Comparison of ENCODE assay signal across 8 cellular contexts in genomic region chr3:148955544-148956346, GRCh38. TPM values are rescaled to one million over a fixed set of nuclear protein-coding genes. Genes with fewer than 3 reads are reported as not detected.
DNase-seq lines count a peak whose midpoint lies in the region; ATAC-seq and TF ChIP-seq lines count a peak whose summit lies in the region.

No MANE protein-coding gene starts in this region.

- TF ChIP-seq CTCF in NB4 (IDR thresholded peaks at IDR 0.05; ENCODE audit: low read depth, low read length) = peak; percentile 52
- peak; percentile 58 to 63 (median 63) for TF ChIP-seq CTCF in esophagus muscularis mucosa (IDR thresholded peaks at IDR 0.05)

- no peak for ATAC-seq in activated naive CD8-positive, alpha-beta T cell treated with anti-CD3 and anti-CD28 coated beads, Interleukin-2, amount 50 U/mL, for 24 hours
- ATAC-seq in SK-N-SH treated with all-trans-retinoic acid at 6 μM for 48 hours (peak; percentile 87), naive B cell (ENCODE audit: low read depth in 2 of 2) (no peak)

- H3K9me3 ChIP-seq in esophagus muscularis mucosa = no peaks in the 10 kb centered on the region

- peak; percentile 7 for DNase-seq in activated naive CD8-positive, alpha-beta T cell treated with anti-CD3 and anti-CD28 coated beads, Interleukin-2, amount 50 U/mL, for 24 hours
- no peak for DNase-seq in activated naive CD8-positive, alpha-beta T cell treated with anti-CD3 and anti-CD28 coated beads for 36 hours
- DNase-seq in NB4 (ENCODE audit: low read depth) (peak; percentile 67), esophagus muscularis mucosa (ENCODE audit: extremely low spot score) (no peak), naive B cell (peak; percentile 3), posterior vena cava (ENCODE audit: low spot score) (no peak)
- no peak for DNase-seq in effector CD8-positive, alpha-beta T cell (lab: John Stamatoyannopoulos, UW)

- peaks cover 2% of the 10 kb centered on the region for H3K27me3 Mint-ChIP-seq in activated naive CD8-positive, alpha-beta T cell treated with anti-CD3 and anti-CD28 coated beads, Interleukin-2, amount 50 U/mL, for 24 hours
- peaks cover 3% of the 10 kb centered on the region for H3K27me3 Mint-ChIP-seq in activated naive CD8-positive, alpha-beta T cell treated with anti-CD3 and anti-CD28 coated beads for 36 hours
- H3K27me3 Mint-ChIP-seq in naive B cell = peaks cover 4 to 41% (median 24%) of the 10 kb centered on the region in 3 donors

- no peak for TF ChIP-seq POLR2A in NB4 (IDR thresholded peaks at IDR 0.05; ENCODE audit: extremely low read depth, insufficient read length)
- TF ChIP-seq POLR2A in esophagus muscularis mucosa (IDR thresholded peaks at IDR 0.05; ENCODE audit: low read depth) = no peak

- H3K4me3 ChIP-seq in NB4 (ENCODE audit: low read depth, low read length) (no peak overlapping the region), esophagus muscularis mucosa (no peak overlapping the region)

- no peak overlapping the region for H3K4me3 Mint-ChIP-seq in activated naive CD8-positive, alpha-beta T cell treated with anti-CD3 and anti-CD28 coated beads, Interleukin-2, amount 50 U/mL, for 24 hours
- H3K4me3 Mint-ChIP-seq in activated naive CD8-positive, alpha-beta T cell treated with anti-CD3 and anti-CD28 coated beads for 36 hours = no peak overlapping the region
- H3K4me3 Mint-ChIP-seq in naive B cell = no peak overlapping the region

- 38% methylated on average over 12 of the region's 12 CpGs for WGBS in esophagus muscularis mucosa

- H3K36me3 ChIP-seq in esophagus muscularis mucosa = no peaks in the 10 kb centered on the region

- H3K4me1 Mint-ChIP-seq in activated naive CD8-positive, alpha-beta T cell treated with anti-CD3 and anti-CD28 coated beads, Interleukin-2, amount 50 U/mL, for 24 hours = peaks cover 5% of the 10 kb centered on the region
- H3K4me1 Mint-ChIP-seq in activated naive CD8-positive, alpha-beta T cell treated with anti-CD3 and anti-CD28 coated beads for 36 hours = no peaks in the 10 kb centered on the region
- no peaks in the 10 kb centered on the region for H3K4me1 Mint-ChIP-seq in naive B cell

- no peak for TF ChIP-seq EP300 in esophagus muscularis mucosa (IDR thresholded peaks at IDR 0.05)

- H3K9me3 Mint-ChIP-seq in activated naive CD8-positive, alpha-beta T cell treated with anti-CD3 and anti-CD28 coated beads, Interleukin-2, amount 50 U/mL, for 24 hours = no peaks in the 10 kb centered on the region
- no peaks in the 10 kb centered on the region for H3K9me3 Mint-ChIP-seq in activated naive CD8-positive, alpha-beta T cell treated with anti-CD3 and anti-CD28 coated beads for 36 hours
- no peaks in the 10 kb centered on the region for H3K9me3 Mint-ChIP-seq in naive B cell

- intact Hi-C loops in esophagus muscularis mucosa (cut with DNase I) (loop anchor here (5.0 to 10.0 kb wide), 3 partner anchors 59 to 522 kb away; no protein-coding TSS in a partner anchor), posterior vena cava (cut with DNase I) (loop anchor here in 1 of 2 donors (10.0 kb wide), 2 partner anchors 169 to 319 kb away; partner anchors contain the start of gene HPS3)

- H3K27me3 ChIP-seq in esophagus muscularis mucosa = no peaks in the 10 kb centered on the region

- H3K4me1 ChIP-seq in esophagus muscularis mucosa = peaks cover 2 to 37% (median 31%) of the 10 kb centered on the region in 4 donors

- H3K27ac Mint-ChIP-seq in activated naive CD8-positive, alpha-beta T cell treated with anti-CD3 and anti-CD28 coated beads, Interleukin-2, amount 50 U/mL, for 24 hours = no peak overlapping the region
- H3K27ac Mint-ChIP-seq in activated naive CD8-positive, alpha-beta T cell treated with anti-CD3 and anti-CD28 coated beads for 36 hours = no peak overlapping the region
- no peak overlapping the region for H3K27ac Mint-ChIP-seq in naive B cell

- H3K36me3 Mint-ChIP-seq in activated naive CD8-positive, alpha-beta T cell treated with anti-CD3 and anti-CD28 coated beads, Interleukin-2, amount 50 U/mL, for 24 hours (ENCODE audit: low read depth) = no peaks in the 10 kb centered on the region
- H3K36me3 Mint-ChIP-seq in activated naive CD8-positive, alpha-beta T cell treated with anti-CD3 and anti-CD28 coated beads for 36 hours = no peaks in the 10 kb centered on the region
- no peaks in the 10 kb centered on the region for H3K36me3 Mint-ChIP-seq in naive B cell

- H3K27ac ChIP-seq in esophagus muscularis mucosa (replicated peaks in 1 of 4) = peak overlapping the region; percentile 85 to 93 (median 88)

TF ChIP-seq in SK-N-SH treated with all-trans-retinoic acid at 6 μM for 48 hours, 23 proteins besides CTCF, POLR2A, EP300 and RAD21:
- TF ChIP-seq CSRNP3 (CRISPR knock-in tag; IDR thresholded peaks at IDR 0.05) (no peak), ISL1 (CRISPR knock-in tag; IDR thresholded peaks at IDR 0.05) (0 out of 2 replicates have a peak, but pooled peaks have one; percentile 18)
- TF ChIP-seq, protein P1, sequence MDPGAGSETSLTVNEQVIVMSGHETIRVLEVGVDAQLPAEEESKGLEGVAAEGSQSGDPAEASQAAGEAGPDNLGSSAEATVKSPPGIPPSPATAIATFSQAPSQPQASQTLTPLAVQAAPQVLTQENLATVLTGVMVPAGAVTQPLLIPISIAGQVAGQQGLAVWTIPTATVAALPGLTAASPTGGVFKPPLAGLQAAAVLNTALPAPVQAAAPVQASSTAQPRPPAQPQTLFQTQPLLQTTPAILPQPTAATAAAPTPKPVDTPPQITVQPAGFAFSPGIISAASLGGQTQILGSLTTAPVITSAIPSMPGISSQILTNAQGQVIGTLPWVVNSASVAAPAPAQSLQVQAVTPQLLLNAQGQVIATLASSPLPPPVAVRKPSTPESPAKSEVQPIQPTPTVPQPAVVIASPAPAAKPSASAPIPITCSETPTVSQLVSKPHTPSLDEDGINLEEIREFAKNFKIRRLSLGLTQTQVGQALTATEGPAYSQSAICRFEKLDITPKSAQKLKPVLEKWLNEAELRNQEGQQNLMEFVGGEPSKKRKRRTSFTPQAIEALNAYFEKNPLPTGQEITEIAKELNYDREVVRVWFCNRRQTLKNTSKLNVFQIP (CRISPR knock-in tag; IDR thresholded peaks at IDR 0.05; ENCODE audit: borderline replicate concordance, low read depth) = no peak

RNA-seq across cellular contexts. Expression of gene GYG1, which starts 35.6 kb away (rescaled TPM):
- total RNA-seq in activated naive CD8-positive, alpha-beta T cell treated with anti-CD3 and anti-CD28 coated beads for 36 hours = 10 to 100 TPM; 20.2 to 20.6 TPM
- total RNA-seq in esophagus muscularis mucosa (100 to 1,000 TPM; 101 to 177 (median 141) TPM), posterior vena cava (100 to 1,000 TPM in 1 of 2 donors, 10 to 100 TPM in 1; 70.5 to 106 TPM)
- 10 to 100 TPM in 5 of 6 donors, 1 to 10 TPM in 1; 8.3 to 23.0 (median 20.2) TPM for polyA plus RNA-seq in naive B cell (ENCODE audit: low read depth in 6 of 6)

Comparison
In these comparisons a context has a peak if more than half of its experiments do, and no peak if none do; other contexts are left out.
1. DNase-seq: peak in activated naive CD8-positive, alpha-beta T cell treated with anti-CD3 and anti-CD28 coated beads, Interleukin-2, amount 50 U/mL, for 24 hours (single experiment), NB4 (single experiment) and naive B cell (single experiment); none in activated naive CD8-positive, alpha-beta T cell treated with anti-CD3 and anti-CD28 coated beads for 36 hours (single experiment), esophagus muscularis mucosa (single experiment), posterior vena cava (single experiment) and effector CD8-positive, alpha-beta T cell (single experiment).